Comparison of ENCODE assay signal across 9 cellular contexts in the genomic region with DNA sequence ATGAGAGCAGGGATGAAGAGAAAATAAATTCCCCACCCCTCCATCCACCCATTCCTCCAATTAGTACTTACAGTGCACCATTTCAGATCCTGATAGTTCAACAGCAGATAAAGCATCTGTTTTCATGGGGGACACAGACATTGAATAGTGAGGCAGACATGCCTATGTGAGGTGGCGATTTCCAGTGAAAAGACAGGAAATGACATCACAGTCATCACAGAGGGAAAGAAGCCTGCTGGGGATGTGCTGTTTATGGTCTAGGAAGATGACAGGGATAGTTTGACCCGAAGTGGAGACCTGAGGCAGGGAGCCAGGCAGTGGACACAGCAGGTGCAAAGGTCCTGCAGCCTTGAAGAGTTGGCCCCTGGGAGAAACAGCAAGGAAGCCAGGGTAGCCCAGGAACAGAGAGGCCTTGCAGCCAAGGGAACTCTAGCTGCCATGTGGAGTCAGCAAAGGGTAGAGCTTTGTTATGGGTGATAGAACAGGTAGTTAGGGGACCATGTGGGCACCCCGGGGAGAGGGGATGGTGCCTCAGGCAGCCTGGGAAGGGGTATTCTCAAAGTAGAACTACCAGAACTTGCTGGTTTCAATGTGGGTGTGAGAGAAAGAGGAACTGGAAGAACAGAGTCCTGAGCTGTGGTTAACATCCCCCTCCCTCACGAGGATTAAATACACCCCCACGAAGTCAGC.
DNase-seq lines count a peak whose midpoint lies in the region; ATAC-seq and TF ChIP-seq lines count a peak whose summit lies in the region.
"Had no signal": no experiment of that assay in that cellular context is flagged by ENCODE, and none has a peak within 500 bp of the region (broad histone marks: within the 10 kb centered on the region; RNA-seq: fewer than 3 reads in every experiment).

No MANE protein-coding gene starts in this region.

- H3K4me2 ChIP-seq in neural progenitor cell: no peak overlapping the region

- no peaks in the 10 kb centered on the region for H3K79me2 ChIP-seq in neural progenitor cell (ENCODE audit: low read depth)

- H3K4me3 ChIP-seq in right atrium auricular region: no peak overlapping the region
- no peak overlapping the region for H3K4me3 ChIP-seq in neural progenitor cell

- H3K4me3 Mint-ChIP-seq in neural progenitor cell: no peak overlapping the region

- peak; percentile 37 for DNase-seq in globus pallidus (ENCODE audit: low spot score)
- no peak for DNase-seq in HEK293T (ENCODE audit: extremely low spot score)
- DNase-seq in right atrium auricular region (ENCODE audit: low spot score): no peak
- no peak for DNase-seq in ureter (ENCODE audit: low spot score)
- DNase-seq in neural progenitor cell (ENCODE audit: low spot score): no peak

- no peaks in the 10 kb centered on the region for H4K20me1 ChIP-seq in neural progenitor cell (ENCODE audit: low read depth)

- no peak overlapping the region for H3K27ac Mint-ChIP-seq in neural progenitor cell

- H3K4me1 ChIP-seq in right atrium auricular region (no peaks in the 10 kb centered on the region), neural progenitor cell (peaks cover 14% of the 10 kb centered on the region)

- CTCF ChIA-PET in HEK293T (lab: Yijun Ruan, JAX): interaction anchor here (0.7 kb wide), 1 partner anchor 34 kb away, joined by 3 read pairs; no protein-coding TSS in a partner anchor

- POLR2A ChIA-PET in HEK293T (lab: Yijun Ruan, JAX): no interaction called here

- H3K27me3 Mint-ChIP-seq in neural progenitor cell (ENCODE audit: insufficient read depth, low read depth): peaks cover 8% of the 10 kb centered on the region

- no peaks in the 10 kb centered on the region for H3K36me3 Mint-ChIP-seq in neural progenitor cell

- H2AFZ ChIP-seq in neural progenitor cell (replicated peaks): no peak overlapping the region

- no peaks in the 10 kb centered on the region for H3F3A ChIP-seq in neural progenitor cell (ENCODE audit: low read depth)

- H3K27ac ChIP-seq in right atrium auricular region (no peak overlapping the region), neural progenitor cell (no peak overlapping the region)

- no peaks in the 10 kb centered on the region for H3K9me3 ChIP-seq in right atrium auricular region
- no peaks in the 10 kb centered on the region for H3K9me3 ChIP-seq in neural progenitor cell (ENCODE audit: low read depth)

- H3K36me3 ChIP-seq in right atrium auricular region: no peaks in the 10 kb centered on the region
- no peaks in the 10 kb centered on the region for H3K36me3 ChIP-seq in neural progenitor cell

- no peak overlapping the region for H3K9ac ChIP-seq in neural progenitor cell

- TF ChIP-seq CTCF in right atrium auricular region (IDR thresholded peaks at IDR 0.05) (no peak), neural progenitor cell (IDR thresholded peaks at IDR 0.05) (no peak)

- ATAC-seq in GM18858 (IDR thresholded peaks at IDR 0.05; ENCODE audit: unreplicated experiment) (peak; percentile 49), GM21526 (IDR thresholded peaks at IDR 0.05; ENCODE audit: low FRiP score, unreplicated experiment) (peak; percentile 62), HG03457 (IDR thresholded peaks at IDR 0.05; ENCODE audit: unreplicated experiment) (peak; percentile 62)
- ATAC-seq: HCT116 had no signal

- H3K9me3 Mint-ChIP-seq in neural progenitor cell: no peaks in the 10 kb centered on the region

- peaks cover 16% of the 10 kb centered on the region for H3K4me1 Mint-ChIP-seq in neural progenitor cell

- no peaks in the 10 kb centered on the region for H3K27me3 ChIP-seq in right atrium auricular region
- no peaks in the 10 kb centered on the region for H3K27me3 ChIP-seq in neural progenitor cell

TF ChIP-seq in HEK293T, 16 proteins besides CTCF, POLR2A, EP300 and RAD21:
- TF ChIP-seq L3MBTL2 (conservative IDR thresholded peaks at IDR 0.05) (no peak), FOXA1 (IDR thresholded peaks at IDR 0.05) (no peak), CTBP1 (IDR thresholded peaks at IDR 0.05; ENCODE audit: borderline replicate concordance) (no peak), ELF4 (IDR thresholded peaks at IDR 0.05) (no peak), SP1 (IDR thresholded peaks at IDR 0.05) (no peak), FOXM1 (IDR thresholded peaks at IDR 0.05; ENCODE audit: borderline replicate concordance) (no peak), FOXK2 (IDR thresholded peaks at IDR 0.05) (no peak), HDGF (IDR thresholded peaks at IDR 0.05; ENCODE audit: borderline replicate concordance) (no peak), LEF1 (IDR thresholded peaks at IDR 0.05; ENCODE audit: borderline replicate concordance) (no peak), BHLHE40 (IDR thresholded peaks at IDR 0.05; ENCODE audit: borderline replicate concordance) (no peak), TARDBP (IDR thresholded peaks at IDR 0.05) (no peak)
- TF ChIP-seq, protein P1, sequence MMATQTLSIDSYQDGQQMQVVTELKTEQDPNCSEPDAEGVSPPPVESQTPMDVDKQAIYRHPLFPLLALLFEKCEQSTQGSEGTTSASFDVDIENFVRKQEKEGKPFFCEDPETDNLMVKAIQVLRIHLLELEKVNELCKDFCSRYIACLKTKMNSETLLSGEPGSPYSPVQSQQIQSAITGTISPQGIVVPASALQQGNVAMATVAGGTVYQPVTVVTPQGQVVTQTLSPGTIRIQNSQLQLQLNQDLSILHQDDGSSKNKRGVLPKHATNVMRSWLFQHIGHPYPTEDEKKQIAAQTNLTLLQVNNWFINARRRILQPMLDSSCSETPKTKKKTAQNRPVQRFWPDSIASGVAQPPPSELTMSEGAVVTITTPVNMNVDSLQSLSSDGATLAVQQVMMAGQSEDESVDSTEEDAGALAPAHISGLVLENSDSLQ (IDR thresholded peaks at IDR 0.05): no peak
